19 cellular contexts compared by ENCODE assay signal in genomic region chr10:117170244-117170643, GRCh38. TPM values are rescaled to one million over a fixed set of nuclear protein-coding genes. Genes with fewer than 3 reads are reported as not detected.
"Had no signal": no experiment of that assay in that cellular context is flagged by ENCODE, and none has a peak within 500 bp of the region (broad histone marks: within the 10 kb centered on the region; RNA-seq: fewer than 3 reads in every experiment).

No MANE protein-coding gene starts in this region.

- H3K4me2 ChIP-seq: smooth muscle cell had no signal

- H3K4me3 ChIP-seq: lower lobe of right lung, smooth muscle cell, thyroid gland, vagina had no signal

- H3K36me3 Mint-ChIP-seq: activated naive CD4-positive, alpha-beta T cell treated with anti-CD3 and anti-CD28 coated beads, Interleukin-2, amount 50 U/mL, for 24 hours; brain; immature natural killer cell had no signal

- H3K27ac ChIP-seq: lower lobe of right lung, neutrophil, thyroid gland, vagina had no signal

- DNase-seq: activated CD4-positive, CD25-positive, alpha-beta regulatory T cell; activated effector memory CD4-positive, alpha-beta T cell treated with Interleukin-2 at 50 U/mL for 16 hours; activated T-cell treated with anti-CD3 and anti-CD28 coated beads, Interleukin-2, amount 50 U/mL, for 1 hour; effector memory CD8-positive, alpha-beta T cell; immature natural killer cell; left cardiac atrium; lower lobe of right lung; naive thymus-derived CD4-positive, alpha-beta T cell; posterior cingulate gyrus; right cardiac atrium; thyroid gland had no signal

- H3K36me3 ChIP-seq: lower lobe of right lung, neutrophil, thyroid gland, vagina had no signal

- H3K27ac Mint-ChIP-seq: activated naive CD4-positive, alpha-beta T cell treated with anti-CD3 and anti-CD28 coated beads, Interleukin-2, amount 50 U/mL, for 24 hours; brain; effector memory CD8-positive, alpha-beta T cell; immature natural killer cell had no signal

- H3K9me3 ChIP-seq: lower lobe of right lung, neutrophil, thyroid gland, vagina had no signal

- H3K9me3 Mint-ChIP-seq: activated naive CD4-positive, alpha-beta T cell treated with anti-CD3 and anti-CD28 coated beads, Interleukin-2, amount 50 U/mL, for 24 hours; effector memory CD8-positive, alpha-beta T cell had no signal

- ATAC-seq: effector memory CD8-positive, alpha-beta T cell; left cardiac atrium; lower lobe of right lung; naive thymus-derived CD4-positive, alpha-beta T cell; right cardiac atrium had no signal

- H3K4me3 Mint-ChIP-seq: activated naive CD4-positive, alpha-beta T cell treated with anti-CD3 and anti-CD28 coated beads, Interleukin-2, amount 50 U/mL, for 24 hours; effector memory CD8-positive, alpha-beta T cell had no signal

RNA-seq across cellular contexts. Expression of gene KCNK18, which starts 27.0 kb away (rescaled TPM):
- total RNA-seq: epithelial cell of proximal tubule; fibroblast of villous mesenchyme; left cardiac atrium; lower lobe of right lung; mononuclear cell; naive thymus-derived CD4-positive, alpha-beta T cell; right cardiac atrium; smooth muscle cell; thyroid gland; vagina had no signal
- polyA plus RNA-seq: immature natural killer cell; naive thymus-derived CD4-positive, alpha-beta T cell; right cardiac atrium; smooth muscle cell had no signal

RNA-seq across cellular contexts. Expression of gene VAX1, which starts 32.2 kb away (rescaled TPM):
- total RNA-seq: epithelial cell of proximal tubule; fibroblast of villous mesenchyme; left cardiac atrium; lower lobe of right lung; mononuclear cell; naive thymus-derived CD4-positive, alpha-beta T cell; right cardiac atrium; smooth muscle cell; thyroid gland; vagina had no signal
- polyA plus RNA-seq: immature natural killer cell; naive thymus-derived CD4-positive, alpha-beta T cell; right cardiac atrium; smooth muscle cell had no signal
